ENCODE assay signal across 23 cellular contexts in the genomic region with DNA sequence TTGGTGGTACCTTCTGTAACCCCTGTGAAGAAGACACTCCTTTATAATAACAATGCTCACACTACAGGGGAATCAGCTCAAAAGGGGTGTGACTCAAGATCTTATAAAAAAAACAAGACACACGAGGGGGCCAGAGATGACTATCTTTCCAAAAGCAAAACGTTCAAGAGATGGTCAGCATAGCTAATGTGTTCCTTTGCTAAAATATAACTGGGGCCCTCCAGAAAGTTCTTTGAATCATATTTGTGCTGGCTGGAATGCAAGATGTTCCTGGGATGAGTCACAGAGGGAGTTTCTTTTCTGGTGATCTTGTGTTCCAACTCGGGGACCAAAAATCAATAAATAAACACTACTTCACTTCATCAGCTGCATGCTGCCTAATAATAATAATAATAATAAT. TPM values are rescaled to one million over a fixed set of nuclear protein-coding genes. Genes with fewer than 3 reads are reported as not detected.
A peak's percentile ranks its signal among the peaks of the same experiment; 100 is the strongest.
DNase-seq lines count a peak whose midpoint lies in the region; ATAC-seq and TF ChIP-seq lines count a peak whose summit lies in the region.
"Had no signal": no experiment of that assay in that cellular context is flagged by ENCODE, and none has a peak within 500 bp of the region (broad histone marks: within the 10 kb centered on the region; RNA-seq: fewer than 3 reads in every experiment).

No MANE protein-coding gene starts in this region.

- 0 out of 2 replicates have a peak overlapping the region, but pooled peaks have one; percentile 28 for H3K4me2 ChIP-seq in SK-N-SH
- H3K4me2 ChIP-seq: hepatocyte had no signal

- H3K36me3 ChIP-seq in SK-N-SH (replicated peaks in 1 of 2; ENCODE audit: control insufficient read depth in 1 of 2, insufficient read depth in 2 of 2, low read length in 1 of 2), result no peaks in the 10 kb centered on the region
- no peaks in the 10 kb centered on the region for H3K36me3 ChIP-seq in gastroesophageal sphincter
- H3K36me3 ChIP-seq in vagina, result no peaks in the 10 kb centered on the region
- H3K36me3 ChIP-seq in Caco-2 (ENCODE audit: control insufficient read depth, insufficient read depth, low read length), result no peaks in the 10 kb centered on the region
- H3K36me3 ChIP-seq: cardiac muscle cell, suprapubic skin had no signal

- no peak overlapping the region for H3K4me3 ChIP-seq in SK-N-SH (ENCODE audit: low read depth in 2 of 2, low read length in 1 of 2)
- H3K4me3 ChIP-seq in gastroesophageal sphincter, result no peak overlapping the region
- H3K4me3 ChIP-seq in vagina, result no peak overlapping the region
- no peak overlapping the region for H3K4me3 ChIP-seq in Caco-2 (ENCODE audit: low read depth, low read length)
- H3K4me3 ChIP-seq: cardiac muscle cell, hepatocyte, suprapubic skin had no signal

- TF ChIP-seq EP300 in SK-N-SH (IDR thresholded peaks at IDR 0.05; ENCODE audit: borderline replicate concordance in 1 of 2, low read depth in 1 of 2, low read length in 1 of 2) (no peak), gastroesophageal sphincter (IDR thresholded peaks at IDR 0.05) (no peak)

- no peaks in the 10 kb centered on the region for H3F3A ChIP-seq in SK-N-SH (replicated peaks; ENCODE audit: insufficient read depth)

- no peaks in the 10 kb centered on the region; the same call in 1 of the 2 replicates for H3K27me3 ChIP-seq in SK-N-SH (ENCODE audit: insufficient read depth)
- H3K27me3 ChIP-seq in gastroesophageal sphincter, result no peaks in the 10 kb centered on the region
- no peaks in the 10 kb centered on the region for H3K27me3 ChIP-seq in vagina
- H3K27me3 ChIP-seq in Caco-2 (replicated peaks; ENCODE audit: control insufficient read depth, insufficient read depth, low read length), result no peaks in the 10 kb centered on the region
- H3K27me3 ChIP-seq: cardiac muscle cell, hepatocyte, suprapubic skin had no signal

- no peaks in the 10 kb centered on the region for H3K79me2 ChIP-seq in SK-N-SH (ENCODE audit: insufficient read depth)
- H3K79me2 ChIP-seq: hepatocyte had no signal

- H3K27ac Mint-ChIP-seq in Caco-2 (ENCODE audit: unreplicated experiment), result no peak overlapping the region
- H3K27ac Mint-ChIP-seq: activated naive CD8-positive, alpha-beta T cell treated with anti-CD3 and anti-CD28 coated beads for 36 hours; activated T-cell treated with anti-CD3 and anti-CD28 coated beads, Interleukin-2, amount 50 U/mL, for 72 hours; nephron; T-helper 2 cell treated with Interferon-gamma antibody and Interleukin-4, amounts not matched to agents 5 μg/mL and 100 μg/mL, for 36 hours had no signal

- H3K9me3 Mint-ChIP-seq in Caco-2 (ENCODE audit: unreplicated experiment), result no peaks in the 10 kb centered on the region
- H3K9me3 Mint-ChIP-seq: activated naive CD8-positive, alpha-beta T cell treated with anti-CD3 and anti-CD28 coated beads for 36 hours; activated T-cell treated with anti-CD3 and anti-CD28 coated beads, Interleukin-2, amount 50 U/mL, for 72 hours; nephron; T-helper 2 cell treated with Interferon-gamma antibody and Interleukin-4, amounts not matched to agents 5 μg/mL and 100 μg/mL, for 36 hours had no signal

- no peak overlapping the region for H3K9ac ChIP-seq in SK-N-SH

- intact Hi-C loops in vagina (cut with DNase I) (no loop called here), Caco-2 (cut with micrococcal nuclease; ENCODE audit: unreplicated experiment) (loop anchor here (5.0 kb wide), 1 partner anchor 563 kb away; no protein-coding TSS in a partner anchor)

- no peaks in the 10 kb centered on the region for H3K9me3 ChIP-seq in SK-N-SH
- H3K9me3 ChIP-seq in gastroesophageal sphincter, result no peaks in the 10 kb centered on the region
- no peaks in the 10 kb centered on the region for H3K9me3 ChIP-seq in vagina
- H3K9me3 ChIP-seq in Caco-2, result no peaks in the 10 kb centered on the region
- H3K9me3 ChIP-seq: suprapubic skin had no signal

- TF ChIP-seq POLR2A in gastroesophageal sphincter (IDR thresholded peaks at IDR 0.05) (no peak), vagina (IDR thresholded peaks at IDR 0.05) (no peak)

- DNase-seq in SK-N-SH (no peak), astrocyte of the hippocampus (ENCODE audit: low read depth, low spot score) (peak; percentile 20), vagina (ENCODE audit: extremely low spot score in 2 of 2) (no peak), NCI-H226 (no peak), Caco-2 (no peak), T-helper 9 cell (no peak)
- DNase-seq: activated CD8-positive, alpha-beta memory T cell treated with anti-CD3 and anti-CD28 coated beads for 24 hours; activated naive CD8-positive, alpha-beta T cell treated with anti-CD3 and anti-CD28 coated beads for 36 hours; activated T-cell treated with anti-CD3 and anti-CD28 coated beads, Interleukin-2, amount 50 U/mL, for 72 hours; DMS53; islet precursor cell; KBM-7; NCI-H1048; NCI-H526 treated with DMSO at 0.1 percent for 48 hours; stimulated activated CD8-positive, alpha-beta memory T cell treated with anti-CD3 and anti-CD28 coated beads, Interleukin-4, amount 100 ng/mL, for 48 hours had no signal

- BruUV-seq in Caco-2 (replicated peaks; lab: Mats Ljungman, UMichigan), result no TSS peak

- H3K4me1 ChIP-seq in SK-N-SH (ENCODE audit: control insufficient read depth in 1 of 2, insufficient read depth in 2 of 2, low read depth in 1 of 2, low read length in 1 of 2) (no peaks in the 10 kb centered on the region), gastroesophageal sphincter (peaks cover 0 to 22% (median 0%) of the 10 kb centered on the region in 3 donors), vagina (peaks cover 27% of the 10 kb centered on the region), Caco-2 (no peaks in the 10 kb centered on the region)

- no peaks in the 10 kb centered on the region for H3K9me2 ChIP-seq in SK-N-SH

- peaks cover 3% of the 10 kb centered on the region for H3K27me3 Mint-ChIP-seq in Caco-2 (ENCODE audit: insufficient read depth, unreplicated experiment)
- H3K27me3 Mint-ChIP-seq: activated naive CD8-positive, alpha-beta T cell treated with anti-CD3 and anti-CD28 coated beads for 36 hours had no signal

- no peak for TF ChIP-seq CTCF in SK-N-SH (IDR thresholded peaks at IDR 0.05)
- no peak for TF ChIP-seq CTCF in gastroesophageal sphincter (IDR thresholded peaks at IDR 0.05)
- no peak for TF ChIP-seq CTCF in vagina (IDR thresholded peaks at IDR 0.05)
- TF ChIP-seq CTCF in Caco-2 (IDR thresholded peaks at IDR 0.05; ENCODE audit: insufficient read depth in 1 of 2, low read depth in 1 of 2, low read length in 1 of 2, severe bottlenecking in 1 of 2, unreplicated experiment in 1 of 2), result no peak

- no peaks in the 10 kb centered on the region for H4K20me1 ChIP-seq in SK-N-SH (ENCODE audit: insufficient read depth)

- no peak overlapping the region for H2AFZ ChIP-seq in SK-N-SH (ENCODE audit: low read depth)
- H2AFZ ChIP-seq: hepatocyte had no signal

- WGBS in SK-N-SH (ENCODE audit: low lambda C conversion rate), result 6% methylated on average over 3 of the region's 3 CpGs
- 0 to 30% methylated on average over 1 to 3 of the region's 3 CpGs for WGBS in gastroesophageal sphincter (ENCODE audit: low coverage in 1 of 2), 2 donors

- H3K4me1 Mint-ChIP-seq in Caco-2 (ENCODE audit: low read depth, unreplicated experiment), result no peaks in the 10 kb centered on the region
- H3K4me1 Mint-ChIP-seq: activated naive CD8-positive, alpha-beta T cell treated with anti-CD3 and anti-CD28 coated beads for 36 hours had no signal

- CTCF ChIA-PET in SK-N-SH (lab: Yijun Ruan, JAX), result interaction anchor here (1.8 to 4.3 kb wide), 3 partner anchors 15 to 395 kb away, joined by 4 to 12 read pairs (median 8); no protein-coding TSS in a partner anchor
- CTCF ChIA-PET in Caco-2 (lab: Charles Lee), result interaction anchor here (0.6 kb wide), 1 partner anchor 550 kb away, joined by 3 read pairs; no protein-coding TSS in a partner anchor

- TF ChIP-seq RAD21 in SK-N-SH (IDR thresholded peaks at IDR 0.05; ENCODE audit: low read length), result no peak

- POLR2A ChIA-PET in SK-N-SH (lab: Yijun Ruan, JAX), result no interaction called here
- POLR2A ChIA-PET in Caco-2 (lab: Charles Lee), result no interaction called here

- no peak overlapping the region for H3K27ac ChIP-seq in SK-N-SH (ENCODE audit: low read depth in 2 of 2, low read length in 1 of 2)
- peak overlapping the region in 2 of 4 donors; percentile 3 to 58 for H3K27ac ChIP-seq in gastroesophageal sphincter
- H3K27ac ChIP-seq in vagina, result peak overlapping the region; percentile 60
- H3K27ac ChIP-seq: 22Rv1, cardiac muscle cell, hepatocyte, suprapubic skin had no signal

- no peak overlapping the region for H3K4me3 Mint-ChIP-seq in Caco-2 (ENCODE audit: unreplicated experiment)
- H3K4me3 Mint-ChIP-seq: activated naive CD8-positive, alpha-beta T cell treated with anti-CD3 and anti-CD28 coated beads for 36 hours; activated T-cell treated with anti-CD3 and anti-CD28 coated beads, Interleukin-2, amount 50 U/mL, for 72 hours; nephron; T-helper 2 cell treated with Interferon-gamma antibody and Interleukin-4, amounts not matched to agents 5 μg/mL and 100 μg/mL, for 36 hours had no signal

- ATAC-seq in SK-N-SH treated with all-trans-retinoic acid at 6 μM for 48 hours (no peak), gastroesophageal sphincter (peak; percentile 54)
- ATAC-seq: activated T-cell treated with anti-CD3 and anti-CD28 coated beads, Interleukin-2, amount 50 U/mL, for 72 hours had no signal

- H3K36me3 Mint-ChIP-seq in Caco-2 (ENCODE audit: insufficient read depth, unreplicated experiment), result no peaks in the 10 kb centered on the region
- H3K36me3 Mint-ChIP-seq: activated naive CD8-positive, alpha-beta T cell treated with anti-CD3 and anti-CD28 coated beads for 36 hours had no signal

TF ChIP-seq in SK-N-SH, 30 proteins besides CTCF, POLR2A, EP300 and RAD21 (continues in another document):
- no peak for TF ChIP-seq CHD2 (IDR thresholded peaks at IDR 0.05; ENCODE audit: low read length, partially characterized antibody)
- TF ChIP-seq NFIC (IDR thresholded peaks at IDR 0.05; ENCODE audit: borderline replicate concordance), result no peak

TF ChIP-seq in SK-N-SH treated with all-trans-retinoic acid at 6 μM for 48 hours, 23 proteins besides CTCF, POLR2A, EP300 and RAD21 (continues in another document):
- TF ChIP-seq ZNF8 (CRISPR knock-in tag; IDR thresholded peaks at IDR 0.05), result no peak
- TF ChIP-seq GLIS3 (CRISPR knock-in tag; IDR thresholded peaks at IDR 0.05), result no peak
- no peak for TF ChIP-seq ISL1 (CRISPR knock-in tag; IDR thresholded peaks at IDR 0.05)

RNA-seq across cellular contexts. Expression of a gene that starts 46.5 kb away (rescaled TPM):
- 0.03 and 0.07 TPM in 2 replicates for polyA plus RNA-seq in SK-N-SH (2012; rRNA removed)
- polyA plus RNA-seq in SK-N-SH (2012; cell fraction: cytosol; rRNA removed), result 0.03 TPM in 1 of 2 replicates, not detected in the other
- polyA plus RNA-seq in SK-N-SH (2012; cell fraction: nucleus; rRNA removed), result not detected in 2 replicates
- total RNA-seq in gastroesophageal sphincter (10 to 100 TPM; 21.7 to 35.4 (median 26.8) TPM), vagina (47.4 TPM), Caco-2 (2022) (0.16 and 0.18 TPM in 2 replicates)

Comparison
In these comparisons a context has a peak if more than half of its experiments do, and no peak if none do; other contexts are left out.
1. RNA of a gene that starts 46.5 kb away (total RNA-seq): 47.4 TPM in vagina (single experiment) and 21.7 to 35.4 TPM in gastroesophageal sphincter; 0.16 to 0.18 TPM in Caco-2; every median in the first group is over 10 times any median in the second.